Comparison of ENCODE assay signal across 22 cellular contexts in genomic region chr6:122374307-122374706, GRCh38.
"Had no signal": no experiment of that assay in that cellular context is flagged by ENCODE, and none has a peak within 500 bp of the region (broad histone marks: within the 10 kb centered on the region; RNA-seq: fewer than 3 reads in every experiment).

No MANE protein-coding gene starts in this region.

- H3K36me3 Mint-ChIP-seq: natural killer cell treated with Interleukin-12 subunit alpha and Interleukin-12 subunit beta and Interleukin-15 and Interleukin-18, amount 100 ng/mL, for 72 hours; neural progenitor cell had no signal

- H3K4me3 ChIP-seq: hepatocyte, lung, neural progenitor cell, ovary, suprapubic skin, thyroid gland, upper lobe of left lung, uterus had no signal

- H3K79me2 ChIP-seq: hepatocyte had no signal

- H3K9me3 ChIP-seq: ovary, suprapubic skin, thyroid gland, upper lobe of left lung, uterus had no signal

- H3K27me3 ChIP-seq: ovary, suprapubic skin, thyroid gland, upper lobe of left lung had no signal

- H3K4me1 Mint-ChIP-seq: neural progenitor cell had no signal

- H3K4me2 ChIP-seq: hepatocyte, neural progenitor cell had no signal

- H3K36me3 ChIP-seq: neural progenitor cell, ovary, suprapubic skin, thyroid gland, upper lobe of left lung, uterus had no signal

- DNase-seq: effector CD4-positive, alpha-beta T cell; foreskin melanocyte; head of caudate nucleus; left colon; left ventricle myocardium superior; mesenchymal stem cell; midbrain; nucleus accumbens; ovary; right cardiac atrium; small intestine; stimulated activated CD4-positive, alpha-beta T cell treated with anti-CD3 and anti-CD28 coated beads, Interleukin-12 subunit alpha, Interleukin-12 subunit beta, amount 100 ng/mL, for 4 hours; stimulated activated naive CD8-positive, alpha-beta T cell treated with anti-CD3 and anti-CD28 coated beads, Interleukin-15, Interleukin-2, amounts not matched to agents 100 U/mL and 50 U/mL, for 24 hours; thyroid gland; upper lobe of left lung; uterus had no signal

- H3K27ac ChIP-seq: hepatocyte, neural progenitor cell, ovary, suprapubic skin, thyroid gland, upper lobe of left lung, uterus had no signal

- H3K4me3 Mint-ChIP-seq: natural killer cell treated with Interleukin-12 subunit alpha and Interleukin-12 subunit beta and Interleukin-15 and Interleukin-18, amount 100 ng/mL, for 72 hours; neural progenitor cell had no signal

- H3K9ac ChIP-seq: neural progenitor cell had no signal

- H3K27me3 Mint-ChIP-seq: progenitor cell of endocrine pancreas had no signal

- ATAC-seq: left colon; left ventricle myocardium superior; natural killer cell treated with Interleukin-12 subunit alpha and Interleukin-12 subunit beta and Interleukin-15 and Interleukin-18, amount 100 ng/mL, for 72 hours; right cardiac atrium; stimulated activated naive CD8-positive, alpha-beta T cell treated with anti-CD3 and anti-CD28 coated beads, Interleukin-15, Interleukin-2, amounts not matched to agents 100 U/mL and 50 U/mL, for 24 hours had no signal

- H3K27ac Mint-ChIP-seq: natural killer cell treated with Interleukin-12 subunit alpha and Interleukin-12 subunit beta and Interleukin-15 and Interleukin-18, amount 100 ng/mL, for 72 hours; neural progenitor cell; progenitor cell of endocrine pancreas had no signal

- H3K9me3 Mint-ChIP-seq: natural killer cell treated with Interleukin-12 subunit alpha and Interleukin-12 subunit beta and Interleukin-15 and Interleukin-18, amount 100 ng/mL, for 72 hours; neural progenitor cell had no signal

- H2AFZ ChIP-seq: hepatocyte, neural progenitor cell had no signal

- H3K4me1 ChIP-seq: neural progenitor cell, suprapubic skin, thyroid gland, upper lobe of left lung, uterus had no signal
